ENCODE assay signal across 1 cellular context in the genomic region with DNA sequence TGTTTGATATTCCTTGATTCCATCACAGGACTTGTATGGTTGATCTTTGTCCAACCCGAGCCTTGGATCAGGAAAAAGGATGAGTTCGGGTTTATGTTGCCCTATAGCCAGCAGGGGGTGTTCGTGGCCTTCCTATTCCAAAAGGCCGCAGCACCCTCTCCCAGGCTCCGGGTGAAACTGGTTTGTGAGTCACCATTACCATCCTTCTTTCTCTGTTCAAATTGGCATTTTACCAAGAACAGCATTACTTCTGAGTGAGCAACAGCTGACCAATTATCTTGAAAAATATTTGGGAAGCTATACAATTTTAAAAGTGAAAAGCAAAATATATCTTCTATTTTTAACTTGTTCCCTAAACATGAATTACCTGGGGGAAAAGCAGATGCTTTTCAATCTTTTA.
A peak's percentile ranks its signal among the peaks of the same experiment; 100 is the strongest.
TF ChIP-seq lines count a peak whose summit lies in the region.

No MANE protein-coding gene starts in this region.

TF ChIP-seq in HepG2, 621 proteins besides CTCF, POLR2A, EP300 and RAD21 (continued from another document):
- TF ChIP-seq, protein P1, sequence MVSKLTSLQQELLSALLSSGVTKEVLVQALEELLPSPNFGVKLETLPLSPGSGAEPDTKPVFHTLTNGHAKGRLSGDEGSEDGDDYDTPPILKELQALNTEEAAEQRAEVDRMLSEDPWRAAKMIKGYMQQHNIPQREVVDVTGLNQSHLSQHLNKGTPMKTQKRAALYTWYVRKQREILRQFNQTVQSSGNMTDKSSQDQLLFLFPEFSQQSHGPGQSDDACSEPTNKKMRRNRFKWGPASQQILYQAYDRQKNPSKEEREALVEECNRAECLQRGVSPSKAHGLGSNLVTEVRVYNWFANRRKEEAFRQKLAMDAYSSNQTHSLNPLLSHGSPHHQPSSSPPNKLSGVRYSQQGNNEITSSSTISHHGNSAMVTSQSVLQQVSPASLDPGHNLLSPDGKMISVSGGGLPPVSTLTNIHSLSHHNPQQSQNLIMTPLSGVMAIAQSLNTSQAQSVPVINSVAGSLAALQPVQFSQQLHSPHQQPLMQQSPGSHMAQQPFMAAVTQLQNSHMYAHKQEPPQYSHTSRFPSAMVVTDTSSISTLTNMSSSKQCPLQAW (CRISPR knock-in tag; IDR thresholded peaks at IDR 0.05): peak; percentile 44; the same call in 1 of the 2 replicates
- 0 out of 2 replicates have a peak, but pooled peaks have one; percentile 25 for TF ChIP-seq PITX1 (CRISPR knock-in tag; IDR thresholded peaks at IDR 0.05)
- TF ChIP-seq RBAK (CRISPR knock-in tag; IDR thresholded peaks at IDR 0.05): no peak
- TF ChIP-seq MAFF (IDR thresholded peaks at IDR 0.05; ENCODE audit: low read depth, low read length): peak; percentile 11; the same call in 1 of the 2 replicates
- TF ChIP-seq PRMT3 (CRISPR knock-in tag; IDR thresholded peaks at IDR 0.05; ENCODE audit: borderline replicate concordance, low read depth): no peak
- TF ChIP-seq GABPA (IDR thresholded peaks at IDR 0.05; ENCODE audit: low read depth, low read length): no peak
- TF ChIP-seq GABPA (CRISPR knock-in tag; IDR thresholded peaks at IDR 0.05; ENCODE audit: low read depth): peak; percentile 25; the same call in 1 of the 2 replicates
- TF ChIP-seq, protein P2, sequence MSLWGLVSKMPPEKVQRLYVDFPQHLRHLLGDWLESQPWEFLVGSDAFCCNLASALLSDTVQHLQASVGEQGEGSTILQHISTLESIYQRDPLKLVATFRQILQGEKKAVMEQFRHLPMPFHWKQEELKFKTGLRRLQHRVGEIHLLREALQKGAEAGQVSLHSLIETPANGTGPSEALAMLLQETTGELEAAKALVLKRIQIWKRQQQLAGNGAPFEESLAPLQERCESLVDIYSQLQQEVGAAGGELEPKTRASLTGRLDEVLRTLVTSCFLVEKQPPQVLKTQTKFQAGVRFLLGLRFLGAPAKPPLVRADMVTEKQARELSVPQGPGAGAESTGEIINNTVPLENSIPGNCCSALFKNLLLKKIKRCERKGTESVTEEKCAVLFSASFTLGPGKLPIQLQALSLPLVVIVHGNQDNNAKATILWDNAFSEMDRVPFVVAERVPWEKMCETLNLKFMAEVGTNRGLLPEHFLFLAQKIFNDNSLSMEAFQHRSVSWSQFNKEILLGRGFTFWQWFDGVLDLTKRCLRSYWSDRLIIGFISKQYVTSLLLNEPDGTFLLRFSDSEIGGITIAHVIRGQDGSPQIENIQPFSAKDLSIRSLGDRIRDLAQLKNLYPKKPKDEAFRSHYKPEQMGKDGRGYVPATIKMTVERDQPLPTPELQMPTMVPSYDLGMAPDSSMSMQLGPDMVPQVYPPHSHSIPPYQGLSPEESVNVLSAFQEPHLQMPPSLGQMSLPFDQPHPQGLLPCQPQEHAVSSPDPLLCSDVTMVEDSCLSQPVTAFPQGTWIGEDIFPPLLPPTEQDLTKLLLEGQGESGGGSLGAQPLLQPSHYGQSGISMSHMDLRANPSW (CRISPR knock-in tag; IDR thresholded peaks at IDR 0.05; ENCODE audit: borderline replicate concordance): 0 out of 2 replicates have a peak, but pooled peaks have one; percentile 45
- TF ChIP-seq SYNCRIP (IDR thresholded peaks at IDR 0.05; ENCODE audit: insufficient read depth, low read depth, low read length): no peak
- TF ChIP-seq ZNF24 (IDR thresholded peaks at IDR 0.05): peak; percentile 66; the same call in 1 of the 2 replicates
- no peak for TF ChIP-seq ZNF703 (CRISPR knock-in tag; IDR thresholded peaks at IDR 0.05; ENCODE audit: borderline replicate concordance)
- TF ChIP-seq ZNF567 (CRISPR knock-in tag; IDR thresholded peaks at IDR 0.05; ENCODE audit: borderline replicate concordance): no peak; the same call in 1 of the 2 replicates
- peak; percentile 53; the same call in 1 of the 2 replicates for TF ChIP-seq SALL1 (CRISPR knock-in tag; IDR thresholded peaks at IDR 0.05)
- TF ChIP-seq, protein P3, sequence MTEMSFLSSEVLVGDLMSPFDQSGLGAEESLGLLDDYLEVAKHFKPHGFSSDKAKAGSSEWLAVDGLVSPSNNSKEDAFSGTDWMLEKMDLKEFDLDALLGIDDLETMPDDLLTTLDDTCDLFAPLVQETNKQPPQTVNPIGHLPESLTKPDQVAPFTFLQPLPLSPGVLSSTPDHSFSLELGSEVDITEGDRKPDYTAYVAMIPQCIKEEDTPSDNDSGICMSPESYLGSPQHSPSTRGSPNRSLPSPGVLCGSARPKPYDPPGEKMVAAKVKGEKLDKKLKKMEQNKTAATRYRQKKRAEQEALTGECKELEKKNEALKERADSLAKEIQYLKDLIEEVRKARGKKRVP (CRISPR knock-in tag; IDR thresholded peaks at IDR 0.05): peak in 1 of 2 experiments; percentile 19; a peak in 1 of 4 replicates
- TF ChIP-seq ZNF564 (CRISPR knock-in tag; IDR thresholded peaks at IDR 0.05): no peak
- TF ChIP-seq, protein P4, sequence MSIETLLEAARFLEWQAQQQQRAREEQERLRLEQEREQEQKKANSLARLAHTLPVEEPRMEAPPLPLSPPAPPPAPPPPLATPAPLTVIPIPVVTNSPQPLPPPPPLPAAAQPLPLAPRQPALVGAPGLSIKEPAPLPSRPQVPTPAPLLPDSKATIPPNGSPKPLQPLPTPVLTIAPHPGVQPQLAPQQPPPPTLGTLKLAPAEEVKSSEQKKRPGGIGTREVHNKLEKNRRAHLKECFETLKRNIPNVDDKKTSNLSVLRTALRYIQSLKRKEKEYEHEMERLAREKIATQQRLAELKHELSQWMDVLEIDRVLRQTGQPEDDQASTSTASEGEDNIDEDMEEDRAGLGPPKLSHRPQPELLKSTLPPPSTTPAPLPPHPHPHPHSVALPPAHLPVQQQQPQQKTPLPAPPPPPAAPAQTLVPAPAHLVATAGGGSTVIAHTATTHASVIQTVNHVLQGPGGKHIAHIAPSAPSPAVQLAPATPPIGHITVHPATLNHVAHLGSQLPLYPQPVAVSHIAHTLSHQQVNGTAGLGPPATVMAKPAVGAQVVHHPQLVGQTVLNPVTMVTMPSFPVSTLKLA (IDR thresholded peaks at IDR 0.05): no peak
